In genomic region chr3:3998140-3998977, GRCh38 we compare ENCODE assay signal across 8 cellular contexts.
DNase-seq lines count a peak whose midpoint lies in the region; ATAC-seq and TF ChIP-seq lines count a peak whose summit lies in the region.

No MANE protein-coding gene starts in this region.

- H3K4me3 ChIP-seq in heart left ventricle (no peak overlapping the region), right cardiac atrium (ENCODE audit: low read length) (no peak overlapping the region)

- 30 to 43% (median 35%) methylated on average over 6 of the region's 6 CpGs for WGBS in heart left ventricle, 4 donors
- WGBS in right cardiac atrium: 29% methylated on average over 6 of the region's 6 CpGs

- H3K4me1 ChIP-seq in heart left ventricle: no peaks in the 10 kb centered on the region
- no peaks in the 10 kb centered on the region for H3K4me1 ChIP-seq in right cardiac atrium (ENCODE audit: control insufficient read depth, insufficient read depth, low read length)
- no peaks in the 10 kb centered on the region for H3K4me1 ChIP-seq in foreskin keratinocyte

- TF ChIP-seq CTCF in heart left ventricle (IDR thresholded peaks at IDR 0.05) (peak; percentile 18 to 50 (median 42)), foreskin keratinocyte (conservative IDR thresholded peaks at IDR 0.05) (peak; percentile 65)

- no peak overlapping the region for H3K27ac ChIP-seq in heart left ventricle
- H3K27ac ChIP-seq in right cardiac atrium (ENCODE audit: low read length): no peak overlapping the region
- no peak overlapping the region for H3K27ac ChIP-seq in foreskin keratinocyte

- H3K36me3 ChIP-seq in heart left ventricle: no peaks in the 10 kb centered on the region

- DNase-seq in heart left ventricle (no peak), right cardiac atrium (no peak), KG1 (lab: John Stamatoyannopoulos, UW) (peak; percentile 33), SHP77 treated with DMSO at 0.1 percent for 48 hours (lab: John Stamatoyannopoulos, UW) (peak; percentile 39), foreskin keratinocyte (peak; percentile 2 to 45), GM03348 (ENCODE audit: low spot score) (no peak)
- DNase-seq in stimulated activated CD4-positive, alpha-beta T cell treated with anti-CD3 and anti-CD28 coated beads, TNF-alpha, amount 100 ng/mL, for 48 hours (ENCODE audit: low read depth in 3 of 3): peak in 2 of 3 donors; percentile 2 to 8

- ATAC-seq in heart left ventricle (no peak), right cardiac atrium (no peak), GM21619 (IDR thresholded peaks at IDR 0.05; ENCODE audit: unreplicated experiment) (peak; percentile 90), foreskin keratinocyte (peak; percentile 50)

- intact Hi-C loops in heart left ventricle (cut with DNase I): loop anchor here in 7 of 10 donors (2.0 to 10.0 kb wide), 4 partner anchors 504 to 801 kb away; no protein-coding TSS in a partner anchor
- intact Hi-C loops in right cardiac atrium (cut with DNase I): loop anchor here in 1 of 4 donors (10.0 kb wide), 1 partner anchor 794 kb away; no protein-coding TSS in a partner anchor

- H3K9me3 ChIP-seq in heart left ventricle (peaks cover 0 to 22% (median 0%) of the 10 kb centered on the region in 12 donors), right cardiac atrium (ENCODE audit: control insufficient read depth, low read length) (no peaks in the 10 kb centered on the region)

- H3K27me3 ChIP-seq in heart left ventricle (no peaks in the 10 kb centered on the region), right cardiac atrium (ENCODE audit: control insufficient read depth, insufficient read depth) (no peaks in the 10 kb centered on the region), foreskin keratinocyte (no peaks in the 10 kb centered on the region)

- no peak for TF ChIP-seq POLR2A in heart left ventricle (IDR thresholded peaks at IDR 0.05)

Comparison
In these comparisons a context has a peak if more than half of its experiments do, and no peak if none do; other contexts are left out.
1. ATAC-seq: peak in GM21619 (single experiment) and foreskin keratinocyte (single experiment); none in heart left ventricle (0 of 4) and right cardiac atrium (0 of 2).
2. DNase-seq: peak in KG1 (single experiment), SHP77 treated with DMSO at 0.1 percent for 48 hours (single experiment), foreskin keratinocyte (2 of 2) and stimulated activated CD4-positive, alpha-beta T cell treated with anti-CD3 and anti-CD28 coated beads, TNF-alpha, amount 100 ng/mL, for 48 hours (2 of 3); none in heart left ventricle (0 of 5), right cardiac atrium (0 of 3) and GM03348 (single experiment).